27 cellular contexts compared by ENCODE assay signal in genomic region chr15:80689297-80689696, GRCh38. TPM values are rescaled to one million over a fixed set of nuclear protein-coding genes. Genes with fewer than 3 reads are reported as not detected.
DNase-seq lines count a peak whose midpoint lies in the region; ATAC-seq, FAIRE-seq and TF ChIP-seq lines count a peak whose summit lies in the region.
"Had no signal": no experiment of that assay in that cellular context is flagged by ENCODE, and none has a peak within 500 bp of the region (broad histone marks: within the 10 kb centered on the region; RNA-seq: fewer than 3 reads in every experiment).

No MANE protein-coding gene starts in this region.

- H3K27ac Mint-ChIP-seq in activated T-helper 2 cell treated with anti-CD3 and anti-CD28 coated beads, Interferon-gamma antibody, Interleukin-2, Interleukin-4, amounts not matched to agents 10 μg/mL and 5 μg/mL and 100 μg/mL, durations not matched to agents 14 hours and 24 hours and 36 hours: no peak overlapping the region
- H3K27ac Mint-ChIP-seq: CD14-positive monocyte; CD4-positive, alpha-beta memory T cell; CD4-positive, CD25-positive, alpha-beta regulatory T cell; CD8-positive, alpha-beta memory T cell had no signal

- intact Hi-C loops in HepG2 (cut with micrococcal nuclease; ENCODE audit: unreplicated experiment): no loop called here
- intact Hi-C loops in right lobe of liver (cut with DNase I): no loop called here
- intact Hi-C loops in K562 (cut with micrococcal nuclease): no loop called here
- intact Hi-C loops in activated T-helper 2 cell treated with anti-CD3 and anti-CD28 coated beads, Interferon-gamma antibody, Interleukin-2, Interleukin-4, amounts not matched to agents 10 μg/mL and 5 μg/mL and 100 μg/mL, durations not matched to agents 14 hours and 24 hours and 36 hours (cut with micrococcal nuclease): no loop called here

- no peak overlapping the region for H2AFZ ChIP-seq in HepG2 (ENCODE audit: low read length)
- no peak overlapping the region for H2AFZ ChIP-seq in K562 (ENCODE audit: low read depth, low read length)
- H2AFZ ChIP-seq in hepatocyte: no peak overlapping the region

- CTCF ChIA-PET in HepG2 (lab: Yijun Ruan, JAX; ENCODE audit: low intra/inter-chr PET ratio, low total read pairs) (no interaction called here), K562 (lab: Yijun Ruan, JAX; ENCODE audit: low intra/inter-chr PET ratio) (no interaction called here)

- FAIRE-seq in HepG2 (lab: Jason Lieb, UNC) (no peak), K562 (lab: Jason Lieb, UNC) (no peak)
- FAIRE-seq: GM12878, GM12892, GM18507 had no signal

- no peak for DNase-seq in HepG2 (ENCODE audit: low spot score)
- DNase-seq in right lobe of liver: no peak
- DNase-seq in K562 (ENCODE audit: extremely low read depth in 1 of 4, low spot score in 3 of 4): no peak
- DNase-seq in hepatocyte (ENCODE audit: low spot score): no peak
- no peak for DNase-seq in activated T-helper 2 cell treated with anti-CD3 and anti-CD28 coated beads, Interferon-gamma antibody, Interleukin-2, Interleukin-4, amounts not matched to agents 10 μg/mL and 5 μg/mL and 100 μg/mL, durations not matched to agents 14 hours and 24 hours and 36 hours (ENCODE audit: low spot score)
- DNase-seq in NCI-H345 treated with DMSO at 0.1 percent for 48 hours (lab: John Stamatoyannopoulos, UW; ENCODE audit: unreplicated experiment): no peak
- DNase-seq: ACHN; BE2C; C1 segment of cervical spinal cord; CD4-positive, alpha-beta memory T cell; CD4-positive, CD25-positive, alpha-beta regulatory T cell; CD8-positive, alpha-beta memory T cell; COR-L47; DMS 273 treated with DMSO at 0.1 percent for 48 hours; DMS153; DMS53; DMS79; DND-41; EL; GDM1 had no signal

- peaks cover under 1% of the 10 kb centered on the region for H3K4me1 Mint-ChIP-seq in activated T-helper 2 cell treated with anti-CD3 and anti-CD28 coated beads, Interferon-gamma antibody, Interleukin-2, Interleukin-4, amounts not matched to agents 10 μg/mL and 5 μg/mL and 100 μg/mL, durations not matched to agents 14 hours and 24 hours and 36 hours (ENCODE audit: low read depth)

- H4K20me1 ChIP-seq in HepG2 (ENCODE audit: insufficient read depth, low read length) (no peaks in the 10 kb centered on the region), K562 (replicated peaks; ENCODE audit: control insufficient read depth, insufficient read depth, low read length) (no peaks in the 10 kb centered on the region), hepatocyte (ENCODE audit: insufficient read depth, poor library complexity, severe bottlenecking) (no peaks in the 10 kb centered on the region)
- H4K20me1 ChIP-seq: BLaER1 had no signal

- H3K4me1 ChIP-seq in HepG2 (ENCODE audit: insufficient read depth, low read length) (peaks cover 15% of the 10 kb centered on the region), right lobe of liver (peaks cover 0 to 5% (median 0%) of the 10 kb centered on the region in 4 donors), K562 (replicated peaks in 1 of 2; ENCODE audit: control insufficient read depth in 2 of 2, insufficient read depth in 2 of 2, low read length in 2 of 2) (0 out of 5 replicates have a peak, but pooled peaks cover 0 to under 1% of the 10 kb centered on the region in 2 experiments), hepatocyte (ENCODE audit: insufficient read depth) (peaks cover 7% of the 10 kb centered on the region)
- H3K4me1 ChIP-seq: BE2C had no signal

- H3K36me3 Mint-ChIP-seq in activated T-helper 2 cell treated with anti-CD3 and anti-CD28 coated beads, Interferon-gamma antibody, Interleukin-2, Interleukin-4, amounts not matched to agents 10 μg/mL and 5 μg/mL and 100 μg/mL, durations not matched to agents 14 hours and 24 hours and 36 hours (ENCODE audit: low read depth): no peaks in the 10 kb centered on the region
- H3K36me3 Mint-ChIP-seq: CD14-positive monocyte had no signal

- H3K36me3 ChIP-seq in HepG2 (replicated peaks in 1 of 2; ENCODE audit: control insufficient read depth in 1 of 2, insufficient read depth in 2 of 2, low read length in 2 of 2) (no peaks in the 10 kb centered on the region), right lobe of liver (no peaks in the 10 kb centered on the region), K562 (ENCODE audit: control insufficient read depth, insufficient read depth, low read length) (no peaks in the 10 kb centered on the region), hepatocyte (replicated peaks; ENCODE audit: insufficient read depth, low read depth) (no peaks in the 10 kb centered on the region)
- H3K36me3 ChIP-seq: BE2C, BLaER1 had no signal

- no peak for TF ChIP-seq RAD21 in HepG2 (CRISPR knock-in tag; IDR thresholded peaks at IDR 0.05)
- no peak for TF ChIP-seq RAD21 in K562 (CRISPR knock-in tag; conservative IDR thresholded peaks at IDR 0.05 in 1 of 2, IDR thresholded peaks at IDR 0.05 in 1 of 2)

- TF ChIP-seq POLR2A in HepG2 (IDR thresholded peaks at IDR 0.05; ENCODE audit: insufficient read depth in 1 of 2, low read depth in 2 of 2, low read length in 2 of 2): no peak
- TF ChIP-seq POLR2A in right lobe of liver (IDR thresholded peaks at IDR 0.05): no peak
- no peak for TF ChIP-seq POLR2A in K562 (conservative IDR thresholded peaks at IDR 0.05)

- TF ChIP-seq CTCF in HepG2 (CRISPR knock-in tag; IDR thresholded peaks at IDR 0.05) (no peak), right lobe of liver (IDR thresholded peaks at IDR 0.05) (no peak), K562 (IDR thresholded peaks at IDR 0.05 in 2 of 3, conservative IDR thresholded peaks at IDR 0.05 in 1 of 3; ENCODE audit: insufficient read depth in 2 of 3, low read depth in 1 of 3, low read length in 3 of 3) (no peak), hepatocyte (IDR thresholded peaks at IDR 0.05; ENCODE audit: poor library complexity) (no peak)

- BruUV-seq in HepG2 (replicated peaks; lab: Mats Ljungman, UMichigan): no TSS peak
- BruUV-seq in K562 (replicated peaks; lab: Mats Ljungman, UMichigan): no TSS peak

- H3K9me1 ChIP-seq in K562 (ENCODE audit: control insufficient read depth, insufficient read depth, low read length): no peaks in the 10 kb centered on the region

- H3K4me2 ChIP-seq in HepG2 (ENCODE audit: low read depth, low read length): no peak overlapping the region
- no peak overlapping the region for H3K4me2 ChIP-seq in K562 (ENCODE audit: insufficient read depth, low read length)
- H3K4me2 ChIP-seq in hepatocyte: peak overlapping the region; percentile 4
- H3K4me2 ChIP-seq: BLaER1 had no signal

- H3K79me2 ChIP-seq in HepG2 (ENCODE audit: insufficient read depth, low read length) (no peaks in the 10 kb centered on the region), K562 (ENCODE audit: control insufficient read depth, insufficient read depth, low read length) (no peaks in the 10 kb centered on the region), hepatocyte (no peaks in the 10 kb centered on the region)

- H3K27me3 ChIP-seq in HepG2 (ENCODE audit: control insufficient read depth in 1 of 2, insufficient read depth in 2 of 2, low read length in 2 of 2) (peaks cover 0 to 32% of the 10 kb centered on the region in 2 experiments; a peak in 4 of 5 replicates), right lobe of liver (no peaks in the 10 kb centered on the region), K562 (ENCODE audit: control insufficient read depth in 2 of 2, insufficient read depth in 2 of 2, low read length in 2 of 2) (peaks cover 8 to 16% of the 10 kb centered on the region in 2 experiments; a peak in 3 of 5 replicates), hepatocyte (no peaks in the 10 kb centered on the region)
- H3K27me3 ChIP-seq: BE2C, BLaER1 had no signal

- no peak overlapping the region for H3K4me3 ChIP-seq in HepG2 (replicated peaks in 1 of 3; ENCODE audit: insufficient read depth in 1 of 3, low read depth in 2 of 3, low read length in 3 of 3)
- H3K4me3 ChIP-seq in right lobe of liver: no peak overlapping the region
- H3K4me3 ChIP-seq in K562: no peak overlapping the region
- no peak overlapping the region for H3K4me3 ChIP-seq in hepatocyte
- H3K4me3 ChIP-seq: BLaER1, GM12878 had no signal

- H3K9me2 ChIP-seq in hepatocyte (replicated peaks; ENCODE audit: insufficient read depth): no peaks in the 10 kb centered on the region

- H3K9me3 ChIP-seq in HepG2 (ENCODE audit: low read length) (peaks cover 5% of the 10 kb centered on the region; the same call in 1 of the 2 replicates), right lobe of liver (no peaks in the 10 kb centered on the region), K562 (replicated peaks; ENCODE audit: control insufficient read depth, insufficient read depth, low read depth, low read length) (no peaks in the 10 kb centered on the region), hepatocyte (ENCODE audit: low read depth) (no peaks in the 10 kb centered on the region)
- H3K9me3 ChIP-seq: BE2C, BLaER1 had no signal

- ATAC-seq in HepG2 (no peak), right lobe of liver (no peak), K562 (no peak), HG02870 (IDR thresholded peaks at IDR 0.05; ENCODE audit: unreplicated experiment) (no peak)
- ATAC-seq: GM12878 had no signal

- no peak overlapping the region for H3K27ac ChIP-seq in HepG2 (ENCODE audit: extremely low read length, insufficient read depth, low read length)
- no peak overlapping the region for H3K27ac ChIP-seq in right lobe of liver
- H3K27ac ChIP-seq in K562 (ENCODE audit: extremely low read depth, low read depth, low read length): no peak overlapping the region
- peak overlapping the region; percentile 57 for H3K27ac ChIP-seq in hepatocyte
- H3K27ac ChIP-seq: 22Rv1, BLaER1 had no signal

- in situ Hi-C loops in HepG2 (cut with HindIII; ENCODE audit: extremely low pct_ligation_motif_present, low pct_unique_long_range_greater_than_20kb): no loop called here
- in situ Hi-C loops in K562 (cut with MboI): no loop called here

- TF ChIP-seq EP300 in HepG2 (IDR thresholded peaks at IDR 0.05; ENCODE audit: low read depth in 2 of 2, low read length in 2 of 2): no peak
- TF ChIP-seq EP300 in HepG2 (CRISPR knock-in tag; IDR thresholded peaks at IDR 0.05; ENCODE audit: borderline replicate concordance): no peak
- TF ChIP-seq EP300 in K562 (IDR thresholded peaks at IDR 0.05; ENCODE audit: low read length): no peak

- H3K9ac ChIP-seq in HepG2 (ENCODE audit: insufficient read depth, low read depth, low read length): no peak overlapping the region
- no peak overlapping the region for H3K9ac ChIP-seq in K562 (ENCODE audit: insufficient read depth in 1 of 2, low read depth in 2 of 2, low read length in 2 of 2)
- H3K9ac ChIP-seq: BLaER1 had no signal

- POLR2A ChIA-PET in HepG2 (lab: Yijun Ruan, JAX): no interaction called here
- POLR2A ChIA-PET in K562 (lab: Yijun Ruan, JAX): no interaction called here

- H3K4me3 Mint-ChIP-seq in activated T-helper 2 cell treated with anti-CD3 and anti-CD28 coated beads, Interferon-gamma antibody, Interleukin-2, Interleukin-4, amounts not matched to agents 10 μg/mL and 5 μg/mL and 100 μg/mL, durations not matched to agents 14 hours and 24 hours and 36 hours (ENCODE audit: low read depth): no peak overlapping the region
- H3K4me3 Mint-ChIP-seq: CD14-positive monocyte; CD4-positive, alpha-beta memory T cell; CD4-positive, CD25-positive, alpha-beta regulatory T cell; CD8-positive, alpha-beta memory T cell had no signal

- peaks cover 46% of the 10 kb centered on the region for H3K27me3 Mint-ChIP-seq in activated T-helper 2 cell treated with anti-CD3 and anti-CD28 coated beads, Interferon-gamma antibody, Interleukin-2, Interleukin-4, amounts not matched to agents 10 μg/mL and 5 μg/mL and 100 μg/mL, durations not matched to agents 14 hours and 24 hours and 36 hours (ENCODE audit: low read depth)

- H3K9me3 Mint-ChIP-seq in activated T-helper 2 cell treated with anti-CD3 and anti-CD28 coated beads, Interferon-gamma antibody, Interleukin-2, Interleukin-4, amounts not matched to agents 10 μg/mL and 5 μg/mL and 100 μg/mL, durations not matched to agents 14 hours and 24 hours and 36 hours: no peaks in the 10 kb centered on the region
- H3K9me3 Mint-ChIP-seq: CD14-positive monocyte had no signal

RNA-seq across cellular contexts. Expression of gene ABHD17C, which starts 5.8 kb away (rescaled TPM):
- total RNA-seq in HepG2 (2016; rRNA removed; fragmentation: Illumina TruSeq; extraction: Trizol) (2.9 and 4.7 TPM in 2 replicates), right lobe of liver (1 to 10 TPM; 2.0 to 5.5 (median 3.0) TPM), K562 (2014; rRNA removed) (not detected in 2 replicates), K562 (2014; rRNA removed; fragmentation: Illumina TruSeq; extraction: Trizol) (0.22 TPM in 2 replicates), K562 (2015; rRNA removed; fragmentation: Illumina TruSeq; extraction: Trizol) (0.07 and 0.11 TPM in 2 replicates), K562 (2021) (0.42 and 0.72 TPM in 2 replicates), hepatocyte (19.3 and 21.9 TPM in 2 replicates)
- 1.5 TPM in 2 replicates for total RNA-seq in HepG2 (2016; cell fraction: cytosol; rRNA removed; fragmentation: Illumina TruSeq; extraction: Trizol; ENCODE audit: low read depth)
- total RNA-seq in HepG2 (2016; cell fraction: insoluble cytoplasmic fraction; rRNA removed; fragmentation: Illumina TruSeq; extraction: Trizol): 2.7 and 4.3 TPM in 2 replicates
- total RNA-seq in HepG2 (2016; cell fraction: membrane; rRNA removed; fragmentation: Illumina TruSeq; extraction: Trizol): 4.7 and 8.1 TPM in 2 replicates
- total RNA-seq in HepG2 (2016; cell fraction: nucleus; rRNA removed; fragmentation: Illumina TruSeq; extraction: Trizol): 4.1 and 4.3 TPM in 2 replicates
- polyA plus RNA-seq in HepG2 (2011; rRNA removed) (3.3 and 3.9 TPM in 2 replicates), K562 (2011; rRNA removed) (0.30 and 0.38 TPM in 2 replicates), K562 (2014; fragmentation: Illumina TruSeq; extraction: Trizol) (0.21 and 0.33 TPM in 2 replicates), K562 (2014; fragmentation: Nextera tagmentation; extraction: Ambion mirVana) (under 1 TPM; 0.04 to 0.07 TPM), K562 (2014; rRNA removed) (0.17 and 0.94 TPM in 2 replicates), hepatocyte (22.5 and 32.4 TPM in 2 replicates)
- polyA plus RNA-seq in HepG2 (2011; cell fraction: cytosol; rRNA removed): 2.9 and 3.8 TPM in 2 replicates
- polyA plus RNA-seq in HepG2 (2011; cell fraction: nucleus; rRNA removed): 1.3 and 1.5 TPM in 2 replicates
- polyA plus RNA-seq in HepG2 (2012): 2.3 and 4.0 TPM in 2 replicates
- 3.1 and 3.6 TPM in 2 replicates for polyA plus RNA-seq in HepG2 (2016; cell fraction: cytosol; fragmentation: Illumina TruSeq; extraction: Trizol; ENCODE audit: low read depth)
- 8.1 and 8.8 TPM in 2 replicates for polyA plus RNA-seq in HepG2 (2016; cell fraction: insoluble cytoplasmic fraction; fragmentation: Illumina TruSeq; extraction: Trizol; ENCODE audit: low read depth)
- polyA plus RNA-seq in HepG2 (2016; cell fraction: membrane; fragmentation: Illumina TruSeq; extraction: Trizol; ENCODE audit: low read depth): 8.3 and 8.5 TPM in 2 replicates
- 8.3 and 8.7 TPM in 2 replicates for polyA plus RNA-seq in HepG2 (2016; cell fraction: nucleus; fragmentation: Illumina TruSeq; extraction: Trizol; ENCODE audit: insufficient read depth, low read depth)
- polyA minus RNA-seq in HepG2 (2011; rRNA and poly(A)+ RNA removed; ENCODE audit: low replicate concordance): 4.5 and 40.6 TPM in 2 replicates
- polyA minus RNA-seq in HepG2 (2011; cell fraction: cytosol; rRNA and poly(A)+ RNA removed): 3.3 and 5.6 TPM in 2 replicates
- 3.4 and 3.5 TPM in 2 replicates for polyA minus RNA-seq in HepG2 (2011; cell fraction: nucleus; rRNA and poly(A)+ RNA removed)
- 0.32 and 0.37 TPM in 2 replicates for total RNA-seq in K562 (2011; cell fraction: chromatin; rRNA removed; ENCODE audit: low replicate concordance)
- total RNA-seq in K562 (2011; cell fraction: nucleolus; rRNA removed): 0.17 and 0.66 TPM in 2 replicates
- 0.23 and 0.51 TPM in 2 replicates for total RNA-seq in K562 (2011; cell fraction: nucleoplasm; rRNA removed)
- 0.15 and 0.19 TPM in 2 replicates for polyA plus RNA-seq in K562 (2011; cell fraction: cytosol; rRNA removed)
- polyA plus RNA-seq in K562 (2011; cell fraction: nucleus; rRNA removed): 0.06 and 0.10 TPM in 2 replicates
- polyA plus RNA-seq in K562 (2012): 0.09 and 0.51 TPM in 2 replicates
- 0.07 and 0.81 TPM in 2 replicates for polyA minus RNA-seq in K562 (2011; rRNA and poly(A)+ RNA removed)
- polyA minus RNA-seq in K562 (2011; cell fraction: cytosol; rRNA and poly(A)+ RNA removed): 0.57 TPM in 1 of 2 replicates, not detected in the other
- 0.40 TPM in 1 of 2 replicates, not detected in the other for polyA minus RNA-seq in K562 (2011; cell fraction: nucleus; rRNA and poly(A)+ RNA removed)
- 4.2 and 4.3 TPM in 2 replicates for total RNA-seq in activated T-helper 2 cell treated with anti-CD3 and anti-CD28 coated beads, Interferon-gamma antibody, Interleukin-2, Interleukin-4, amounts not matched to agents 10 μg/mL and 5 μg/mL and 100 μg/mL, durations not matched to agents 14 hours and 24 hours and 36 hours

Comparison
In these comparisons a context has a peak if more than half of its experiments do, and no peak if none do; other contexts are left out.
1. Of the 241 proteins assayed by ChIP-seq in both HepG2 and K562: peak only in HepG2: none; only in K562: MAFG; in both: MAFF and MAFK; in neither: 238.